ENCODE assay signal across 9 cellular contexts in the genomic region with DNA sequence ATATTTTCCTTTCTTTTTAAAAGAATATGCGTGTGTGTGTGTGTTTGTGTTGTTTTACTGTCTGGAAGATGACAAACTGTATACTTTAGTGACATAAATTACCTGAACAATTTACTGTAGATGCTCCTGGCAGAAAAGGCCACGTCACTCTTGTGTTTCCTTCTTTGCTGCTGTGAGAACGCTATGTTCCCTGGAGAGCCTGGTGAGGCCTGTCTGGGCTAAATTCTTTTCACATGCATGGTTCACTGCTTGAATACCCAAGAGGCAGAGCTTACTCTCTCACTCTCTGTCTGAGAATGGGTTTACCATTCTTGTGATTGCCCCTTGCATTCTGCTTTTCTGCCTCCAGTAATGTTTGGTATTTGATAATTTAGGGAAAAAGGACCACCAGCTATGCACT.
DNase-seq lines count a peak whose midpoint lies in the region; ATAC-seq, FAIRE-seq and TF ChIP-seq lines count a peak whose summit lies in the region.
"Had no signal": no experiment of that assay in that cellular context is flagged by ENCODE, and none has a peak within 500 bp of the region (broad histone marks: within the 10 kb centered on the region; RNA-seq: fewer than 3 reads in every experiment).

No MANE protein-coding gene starts in this region.

- H3K4me3 ChIP-seq in HepG2 (replicated peaks in 1 of 3; ENCODE audit: insufficient read depth in 1 of 3, low read depth in 2 of 3, low read length in 3 of 3): no peak overlapping the region
- H3K4me3 ChIP-seq in right lobe of liver: no peak overlapping the region
- no peak overlapping the region for H3K4me3 ChIP-seq in body of pancreas
- no peak overlapping the region for H3K4me3 ChIP-seq in kidney (ENCODE audit: low read length in 2 of 2)
- H3K4me3 ChIP-seq in aorta (ENCODE audit: low read length in 2 of 2): no peak overlapping the region

- H3K4me1 ChIP-seq in HepG2 (ENCODE audit: insufficient read depth, low read length) (peaks cover 5% of the 10 kb centered on the region), right lobe of liver (peaks cover 0 to 9% (median 0%) of the 10 kb centered on the region in 4 donors), body of pancreas (peaks cover 16% of the 10 kb centered on the region), kidney (ENCODE audit: control insufficient read depth in 1 of 2, insufficient read depth in 1 of 2, low read depth in 1 of 2, low read length in 2 of 2) (peaks cover 6 to 17% of the 10 kb centered on the region in 2 donors), aorta (ENCODE audit: control insufficient read depth in 1 of 2, insufficient read depth in 2 of 2, low read length in 2 of 2) (peaks cover 4 to 12% of the 10 kb centered on the region in 2 donors)

- TF ChIP-seq CTCF in HepG2 (CRISPR knock-in tag; IDR thresholded peaks at IDR 0.05): no peak
- TF ChIP-seq CTCF in right lobe of liver (IDR thresholded peaks at IDR 0.05): no peak
- TF ChIP-seq CTCF in body of pancreas (IDR thresholded peaks at IDR 0.05): no peak
- no peak for TF ChIP-seq CTCF in kidney (IDR thresholded peaks at IDR 0.05; ENCODE audit: borderline replicate concordance, extremely low read depth, insufficient read depth)
- no peak for TF ChIP-seq CTCF in mesothelial cell of epicardium (IDR thresholded peaks at IDR 0.05; ENCODE audit: unreplicated experiment)

- no peaks in the 10 kb centered on the region for H3K27me3 ChIP-seq in HepG2 (ENCODE audit: control insufficient read depth in 1 of 2, insufficient read depth in 2 of 2, low read length in 2 of 2)
- H3K27me3 ChIP-seq in right lobe of liver: no peaks in the 10 kb centered on the region
- no peaks in the 10 kb centered on the region for H3K27me3 ChIP-seq in body of pancreas
- no peaks in the 10 kb centered on the region for H3K27me3 ChIP-seq in aorta (ENCODE audit: control insufficient read depth in 1 of 2, insufficient read depth in 2 of 2, low read length in 1 of 2)

- BruUV-seq in HepG2 (replicated peaks; lab: Mats Ljungman, UMichigan): no TSS peak

- H3K9me3 Mint-ChIP-seq in mesothelial cell of epicardium: peaks cover 16% of the 10 kb centered on the region

- POLR2A ChIA-PET in HepG2 (lab: Yijun Ruan, JAX): no interaction called here

- DNase-seq in HepG2 (ENCODE audit: low spot score) (no peak), right lobe of liver (no peak), body of pancreas (peak; percentile 40 to 66 (median 64)), kidney (no peak), aorta (peak in 1 of 2 donors; percentile 58), NOMO-1 treated with dmso at 0.1 percent for 144 hours (lab: John Stamatoyannopoulos, UW; ENCODE audit: unreplicated experiment) (no peak), mesothelial cell of epicardium (ENCODE audit: low spot score in 2 of 2, unreplicated experiment in 2 of 2) (no peak)
- DNase-seq: NCI-H526 treated with DMSO at 0.1 percent for 48 hours had no signal

- H4K20me1 ChIP-seq in HepG2 (ENCODE audit: insufficient read depth, low read length): no peaks in the 10 kb centered on the region

- intact Hi-C loops in HepG2 (cut with micrococcal nuclease; ENCODE audit: unreplicated experiment): no loop called here
- intact Hi-C loops in right lobe of liver (cut with DNase I): no loop called here
- intact Hi-C loops in body of pancreas (cut with DNase I): no loop called here
- intact Hi-C loops in kidney (cut with DNase I): no loop called here
- intact Hi-C loops in aorta (cut with DNase I): no loop called here

- H3K4me2 ChIP-seq in HepG2 (ENCODE audit: low read depth, low read length): no peak overlapping the region

- peaks cover 1% of the 10 kb centered on the region for H3K36me3 Mint-ChIP-seq in mesothelial cell of epicardium

- H3K9ac ChIP-seq in HepG2 (ENCODE audit: insufficient read depth, low read depth, low read length): no peak overlapping the region
- H3K9ac ChIP-seq in kidney (ENCODE audit: low read length in 2 of 2): no peak overlapping the region

- H3K9me3 ChIP-seq in HepG2 (ENCODE audit: low read length) (peaks cover 26% of the 10 kb centered on the region), right lobe of liver (no peaks in the 10 kb centered on the region), body of pancreas (peaks cover 0 to 5% (median 0%) of the 10 kb centered on the region in 3 donors), kidney (ENCODE audit: control insufficient read depth in 1 of 2, low read length in 2 of 2) (peaks cover 0 to 5% of the 10 kb centered on the region in 2 donors), aorta (ENCODE audit: control insufficient read depth, low read length) (no peaks in the 10 kb centered on the region)

- no peak overlapping the region for H3K4me3 Mint-ChIP-seq in mesothelial cell of epicardium

- H3K36me3 ChIP-seq in HepG2 (replicated peaks in 1 of 2; ENCODE audit: control insufficient read depth in 1 of 2, insufficient read depth in 2 of 2, low read length in 2 of 2) (no peaks in the 10 kb centered on the region), right lobe of liver (no peaks in the 10 kb centered on the region), body of pancreas (replicated peaks in 1 of 2; ENCODE audit: insufficient read depth in 1 of 2, low read depth in 2 of 2) (no peaks in the 10 kb centered on the region), kidney (ENCODE audit: control insufficient read depth in 1 of 2, insufficient read depth in 2 of 2, low read length in 2 of 2) (no peaks in the 10 kb centered on the region), aorta (ENCODE audit: control insufficient read depth in 1 of 2, insufficient read depth in 2 of 2, low read length in 1 of 2) (no peaks in the 10 kb centered on the region)

- no peak overlapping the region for H3K27ac Mint-ChIP-seq in mesothelial cell of epicardium

- peaks cover 3% of the 10 kb centered on the region for H3K4me1 Mint-ChIP-seq in mesothelial cell of epicardium

- H3K27ac ChIP-seq in HepG2 (ENCODE audit: extremely low read length, insufficient read depth, low read length) (no peak overlapping the region), right lobe of liver (no peak overlapping the region), body of pancreas (peak overlapping the region in 3 of 4 donors; percentile 56 to 71 (median 58)), kidney (ENCODE audit: low read depth in 2 of 2, low read length in 2 of 2) (peak overlapping the region; percentile 52 to 66), aorta (ENCODE audit: low read depth in 1 of 2, low read length in 2 of 2) (peak overlapping the region in 1 of 2 donors; percentile 78)

- CTCF ChIA-PET in HepG2 (lab: Yijun Ruan, JAX; ENCODE audit: low intra/inter-chr PET ratio, low total read pairs): no interaction called here

- H2AFZ ChIP-seq in HepG2 (ENCODE audit: low read length): no peak overlapping the region

- in situ Hi-C loops in HepG2 (cut with HindIII; ENCODE audit: extremely low pct_ligation_motif_present, low pct_unique_long_range_greater_than_20kb): no loop called here

- FAIRE-seq in HepG2 (lab: Jason Lieb, UNC) (no peak), kidney (lab: Jason Lieb, UNC) (peak; percentile 15)

- no peak for TF ChIP-seq RAD21 in HepG2 (CRISPR knock-in tag; IDR thresholded peaks at IDR 0.05)

- H3K79me2 ChIP-seq in HepG2 (ENCODE audit: insufficient read depth, low read length): no peaks in the 10 kb centered on the region

- WGBS in HepG2 (ENCODE audit: low lambda C conversion rate): 57% methylated on average over 3 of the region's 3 CpGs
- WGBS in right lobe of liver (ENCODE audit: insufficient coverage, low coverage, low lambda C conversion rate, missing lambda C conversion rate): 75% methylated on average over 3 of the region's 3 CpGs
- 47 to 68% methylated on average over 3 of the region's 3 CpGs for WGBS in body of pancreas, 2 donors
- 8% methylated on average over 3 of the region's 3 CpGs for WGBS in aorta, 2 donors

- TF ChIP-seq POLR2A in HepG2 (IDR thresholded peaks at IDR 0.05; ENCODE audit: insufficient read depth in 1 of 2, low read depth in 2 of 2, low read length in 2 of 2) (no peak), right lobe of liver (IDR thresholded peaks at IDR 0.05) (no peak), body of pancreas (IDR thresholded peaks at IDR 0.05) (peak in 1 of 3 donors; percentile 19)

- ATAC-seq in HepG2: no peak
- no peak for ATAC-seq in right lobe of liver
- peak; percentile 92 for ATAC-seq in body of pancreas
- ATAC-seq in aorta (ENCODE audit: low FRiP score): peak; percentile 81
- ATAC-seq in HG03097 (IDR thresholded peaks at IDR 0.05; ENCODE audit: low FRiP score, unreplicated experiment): no peak

- no peaks in the 10 kb centered on the region for H3K27me3 Mint-ChIP-seq in mesothelial cell of epicardium (ENCODE audit: low read depth)

- TF ChIP-seq EP300 in HepG2 (IDR thresholded peaks at IDR 0.05; ENCODE audit: low read depth in 2 of 2, low read length in 2 of 2) (no peak), HepG2 (CRISPR knock-in tag; IDR thresholded peaks at IDR 0.05; ENCODE audit: borderline replicate concordance) (no peak)

TF ChIP-seq in HepG2, 621 proteins besides CTCF, POLR2A, EP300 and RAD21:
- TF ChIP-seq RARG (CRISPR knock-in tag; IDR thresholded peaks at IDR 0.05; ENCODE audit: low read depth) (no peak), PLRG1 (conservative IDR thresholded peaks at IDR 0.05) (no peak), ZNF652 (CRISPR knock-in tag; IDR thresholded peaks at IDR 0.05; ENCODE audit: borderline replicate concordance, low read depth) (no peak), HNF4G (IDR thresholded peaks at IDR 0.05; ENCODE audit: borderline replicate concordance, low read depth, low read length) (no peak), HNF4G (CRISPR knock-in tag; IDR thresholded peaks at IDR 0.05; ENCODE audit: borderline replicate concordance, low read depth) (no peak), CREB1 (IDR thresholded peaks at IDR 0.05) (peak; percentile 45; the same call in 1 of the 2 replicates), CREB1 (CRISPR knock-in tag; IDR thresholded peaks at IDR 0.05) (no peak)
- TF ChIP-seq, protein P1, sequence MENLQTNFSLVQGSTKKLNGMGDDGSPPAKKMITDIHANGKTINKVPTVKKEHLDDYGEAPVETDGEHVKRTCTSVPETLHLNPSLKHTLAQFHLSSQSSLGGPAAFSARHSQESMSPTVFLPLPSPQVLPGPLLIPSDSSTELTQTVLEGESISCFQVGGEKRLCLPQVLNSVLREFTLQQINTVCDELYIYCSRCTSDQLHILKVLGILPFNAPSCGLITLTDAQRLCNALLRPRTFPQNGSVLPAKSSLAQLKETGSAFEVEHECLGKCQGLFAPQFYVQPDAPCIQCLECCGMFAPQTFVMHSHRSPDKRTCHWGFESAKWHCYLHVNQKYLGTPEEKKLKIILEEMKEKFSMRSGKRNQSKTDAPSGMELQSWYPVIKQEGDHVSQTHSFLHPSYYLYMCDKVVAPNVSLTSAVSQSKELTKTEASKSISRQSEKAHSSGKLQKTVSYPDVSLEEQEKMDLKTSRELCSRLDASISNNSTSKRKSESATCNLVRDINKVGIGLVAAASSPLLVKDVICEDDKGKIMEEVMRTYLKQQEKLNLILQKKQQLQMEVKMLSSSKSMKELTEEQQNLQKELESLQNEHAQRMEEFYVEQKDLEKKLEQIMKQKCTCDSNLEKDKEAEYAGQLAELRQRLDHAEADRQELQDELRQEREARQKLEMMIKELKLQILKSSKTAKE (CRISPR knock-in tag; IDR thresholded peaks at IDR 0.05; ENCODE audit: borderline replicate concordance): no peak
TF ChIP-seq in HepG2: peak in this region for 1.

Comparison
In these comparisons a context has a peak if more than half of its experiments do, and no peak if none do; other contexts are left out.
1. ATAC-seq: peak in body of pancreas (single experiment) and aorta (single experiment); none in HepG2 (single experiment), right lobe of liver (0 of 4) and HG03097 (single experiment).
2. DNase-seq: peak in body of pancreas (4 of 4); none in HepG2 (single experiment), right lobe of liver (0 of 3), kidney (single experiment), NOMO-1 treated with dmso at 0.1 percent for 144 hours (single experiment) and mesothelial cell of epicardium (0 of 2).
3. H3K27ac ChIP-seq: peak in body of pancreas (3 of 4) and kidney (2 of 2); none in HepG2 (single experiment) and right lobe of liver (0 of 3).